In the genomic region with DNA sequence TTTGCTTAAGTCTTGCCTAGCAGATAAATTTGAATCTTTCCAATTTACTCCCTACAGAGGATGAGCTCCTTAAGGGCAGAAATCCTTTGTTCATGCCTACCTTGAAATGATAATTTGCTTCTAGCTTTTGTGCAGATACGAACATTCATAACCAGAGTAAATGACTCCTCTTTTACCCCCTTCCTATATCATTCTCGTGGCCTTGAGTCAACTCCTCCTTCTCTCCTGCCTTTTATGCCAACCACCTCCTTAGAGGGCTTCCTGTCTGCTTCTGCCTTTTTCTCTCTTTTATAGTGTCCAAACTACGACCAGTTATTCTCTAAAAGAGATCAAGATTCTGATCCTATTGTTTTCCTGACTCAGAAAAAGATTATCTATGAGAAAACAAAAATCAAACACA, we compare ENCODE assay signal across 32 cellular contexts. TPM values are rescaled to one million over a fixed set of nuclear protein-coding genes. Genes with fewer than 3 reads are reported as not detected.
"Had no signal": no experiment of that assay in that cellular context is flagged by ENCODE, and none has a peak within 500 bp of the region (broad histone marks: within the 10 kb centered on the region; RNA-seq: fewer than 3 reads in every experiment).

No MANE protein-coding gene starts in this region.

- H3K36me3 Mint-ChIP-seq: immature natural killer cell; mesothelial cell of epicardium; naive B cell; natural killer cell; neural progenitor cell; stimulated activated naive B cell treated with anti-CD40 and anti-IgM and Interleukin-4, amounts not matched to agents 10 μg/mL and 1 μg/mL and 100 μg/mL, for 72 hours had no signal

- H3K27me3 ChIP-seq: neural progenitor cell, right atrium auricular region, right lobe of liver, stomach, testis, thyroid gland, transverse colon, upper lobe of left lung, vagina had no signal

- H3K4me2 ChIP-seq: neural progenitor cell, smooth muscle cell had no signal

- H3K4me1 ChIP-seq: left ventricle myocardium inferior, neural progenitor cell, parathyroid adenoma, right atrium auricular region, right lobe of liver, testis, thyroid gland, transverse colon, upper lobe of left lung, vagina had no signal

- ATAC-seq: natural killer cell; right lobe of liver; stimulated activated naive B cell treated with anti-CD40 and anti-IgM and Interleukin-4, amounts not matched to agents 10 μg/mL and 1 μg/mL and 100 μg/mL, for 72 hours; stimulated activated naive CD8-positive, alpha-beta T cell treated with anti-CD3 and anti-CD28 coated beads, Interleukin-15, Interleukin-2, amounts not matched to agents 100 U/mL and 50 U/mL, for 24 hours had no signal

- H3K4me3 ChIP-seq: left ventricle myocardium inferior, lung, neural progenitor cell, right atrium auricular region, right lobe of liver, smooth muscle cell, stomach, testis, thyroid gland, transverse colon, upper lobe of left lung, vagina had no signal

- H3K27ac Mint-ChIP-seq: immature natural killer cell; mesothelial cell of epicardium; natural killer cell; nephron progenitor cell; neural progenitor cell; stimulated activated naive B cell treated with anti-CD40 and anti-IgM and Interleukin-4, amounts not matched to agents 10 μg/mL and 1 μg/mL and 100 μg/mL, for 72 hours had no signal

- FAIRE-seq: islet of Langerhans had no signal

- H3K36me3 ChIP-seq: neural progenitor cell, neutrophil, right lobe of liver, stomach, thyroid gland, transverse colon, upper lobe of left lung, vagina had no signal

- DNase-seq: hypothalamus; immature natural killer cell; left ventricle myocardium inferior; mesendoderm; naive B cell; natural killer cell; nephron progenitor cell; occipital lobe; right lobe of liver; stimulated activated CD4-positive, alpha-beta T cell treated with anti-CD3 and anti-CD28 coated beads, Interleukin-1b, Interleukin-23, amount 100 ng/mL, for 48 hours; stimulated activated CD4-positive, alpha-beta T cell treated with anti-CD3 and anti-CD28 coated beads, Interleukin-2, amount 100 ng/mL, for 48 hours; stimulated activated CD4-positive, alpha-beta T cell treated with anti-CD3 and anti-CD28 coated beads, Interleukin-4, amount 100 ng/mL, for 4 hours; stimulated activated CD8-positive, alpha-beta memory T cell treated with anti-CD3 and anti-CD28 coated beads, Interleukin-4, amount 100 ng/mL, for 48 hours; stimulated activated naive B cell treated with anti-CD40 and anti-IgM and Interleukin-4, amounts not matched to agents 10 μg/mL and 1 μg/mL and 100 μg/mL, for 72 hours; stimulated activated naive CD8-positive, alpha-beta T cell treated with anti-CD3 and anti-CD28 coated beads, Interleukin-15, Interleukin-2, amounts not matched to agents 100 U/mL and 50 U/mL, for 24 hours; stomach; testis; thyroid gland; transverse colon; upper lobe of left lung had no signal

- H3K9me3 Mint-ChIP-seq: immature natural killer cell; mesothelial cell of epicardium; naive B cell; natural killer cell; nephron progenitor cell; neural progenitor cell; stimulated activated naive B cell treated with anti-CD40 and anti-IgM and Interleukin-4, amounts not matched to agents 10 μg/mL and 1 μg/mL and 100 μg/mL, for 72 hours had no signal

- H3K9me3 ChIP-seq: left ventricle myocardium inferior, neutrophil, right atrium auricular region, right lobe of liver, stomach, testis, thyroid gland, transverse colon, upper lobe of left lung, vagina had no signal

- H3K27ac ChIP-seq: left ventricle myocardium inferior, neural progenitor cell, neutrophil, parathyroid adenoma, right lobe of liver, testis, thyroid gland, upper lobe of left lung, vagina had no signal

- H3K9ac ChIP-seq: neural progenitor cell, parathyroid adenoma had no signal

- H3K79me2 ChIP-seq: parathyroid adenoma had no signal

- H3K4me3 Mint-ChIP-seq: immature natural killer cell; mesothelial cell of epicardium; naive B cell; natural killer cell; nephron progenitor cell; neural progenitor cell; stimulated activated naive B cell treated with anti-CD40 and anti-IgM and Interleukin-4, amounts not matched to agents 10 μg/mL and 1 μg/mL and 100 μg/mL, for 72 hours had no signal

- H3K4me1 Mint-ChIP-seq: immature natural killer cell; naive B cell; natural killer cell; neural progenitor cell; stimulated activated naive B cell treated with anti-CD40 and anti-IgM and Interleukin-4, amounts not matched to agents 10 μg/mL and 1 μg/mL and 100 μg/mL, for 72 hours had no signal

- H2AFZ ChIP-seq: neural progenitor cell, parathyroid adenoma had no signal

RNA-seq across cellular contexts. Expression of a gene that starts 36.4 kb away (rescaled TPM):
- total RNA-seq: mesothelial cell of epicardium, mononuclear cell, natural killer cell, occipital lobe, renal cortical epithelial cell, upper lobe of left lung, vagina had no signal
- polyA plus RNA-seq: immature natural killer cell, urinary bladder had no signal
